In the genomic region with DNA sequence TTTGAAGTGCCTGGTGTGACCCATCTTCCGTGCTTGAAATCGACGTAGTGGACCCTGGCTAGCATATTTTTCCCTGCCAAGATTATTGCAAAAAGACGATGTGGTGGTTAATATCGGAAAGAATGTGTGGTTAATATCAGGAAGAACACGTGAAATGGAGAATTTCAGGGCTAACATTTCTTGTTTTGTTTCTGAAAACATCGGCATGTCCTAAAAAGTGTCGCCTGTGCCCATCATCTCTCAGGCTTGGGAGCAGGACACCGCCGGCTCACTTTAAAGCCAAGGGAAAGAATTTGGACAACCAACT, we compare ENCODE assay signal across 1 cellular context.
TF ChIP-seq lines count a peak whose summit lies in the region.

No MANE protein-coding gene starts in this region.

TF ChIP-seq in HepG2, 621 proteins besides CTCF, POLR2A, EP300 and RAD21 (continued from another document and continues in another):
- TF ChIP-seq ZBTB20 (CRISPR knock-in tag; IDR thresholded peaks at IDR 0.05; ENCODE audit: borderline replicate concordance, low read depth), result no peak
- TF ChIP-seq CHD2 (IDR thresholded peaks at IDR 0.05; ENCODE audit: low read depth, low read length), result no peak
- TF ChIP-seq, protein P1, sequence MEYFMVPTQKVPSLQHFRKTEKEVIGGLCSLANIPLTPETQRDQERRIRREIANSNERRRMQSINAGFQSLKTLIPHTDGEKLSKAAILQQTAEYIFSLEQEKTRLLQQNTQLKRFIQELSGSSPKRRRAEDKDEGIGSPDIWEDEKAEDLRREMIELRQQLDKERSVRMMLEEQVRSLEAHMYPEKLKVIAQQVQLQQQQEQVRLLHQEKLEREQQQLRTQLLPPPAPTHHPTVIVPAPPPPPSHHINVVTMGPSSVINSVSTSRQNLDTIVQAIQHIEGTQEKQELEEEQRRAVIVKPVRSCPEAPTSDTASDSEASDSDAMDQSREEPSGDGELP (IDR thresholded peaks at IDR 0.05; ENCODE audit: borderline replicate concordance, low read depth), result 0 out of 2 replicates have a peak, but pooled peaks have one; percentile 2
- TF ChIP-seq AGO1 (IDR thresholded peaks at IDR 0.05; ENCODE audit: low read depth, low read length, poor library complexity, severe bottlenecking), result no peak
- no peak for TF ChIP-seq EHMT2 (IDR thresholded peaks at IDR 0.05; ENCODE audit: borderline replicate concordance, low read depth, low read length)
- 0 out of 2 replicates have a peak, but pooled peaks have one; percentile 1 for TF ChIP-seq DDIT3 (CRISPR knock-in tag; IDR thresholded peaks at IDR 0.05)
- TF ChIP-seq ATF3 (CRISPR knock-in tag; IDR thresholded peaks at IDR 0.05), result no peak
- TF ChIP-seq SRSF9 (IDR thresholded peaks at IDR 0.05; ENCODE audit: borderline replicate concordance, insufficient read depth, low read depth, low read length, poor library complexity, severe bottlenecking), result no peak
- TF ChIP-seq SAFB2 (CRISPR knock-in tag; IDR thresholded peaks at IDR 0.05; ENCODE audit: borderline replicate concordance, low read depth), result no peak
- no peak for TF ChIP-seq SRSF4 (IDR thresholded peaks at IDR 0.05; ENCODE audit: low read depth, low read length, poor library complexity, severe bottlenecking)
- TF ChIP-seq ZEB1 (IDR thresholded peaks at IDR 0.05; ENCODE audit: insufficient replicate concordance, low read depth), result peak; percentile 19
- TF ChIP-seq XBP1 (CRISPR knock-in tag; IDR thresholded peaks at IDR 0.05), result no peak
- TF ChIP-seq NFIB (CRISPR knock-in tag; IDR thresholded peaks at IDR 0.05; ENCODE audit: borderline replicate concordance), result no peak
- no peak for TF ChIP-seq SMARCE1 (IDR thresholded peaks at IDR 0.05; ENCODE audit: borderline replicate concordance)
- no peak for TF ChIP-seq ZNF468 (CRISPR knock-in tag; IDR thresholded peaks at IDR 0.05)
- no peak for TF ChIP-seq ZC3H4 (CRISPR knock-in tag; IDR thresholded peaks at IDR 0.05; ENCODE audit: borderline replicate concordance)
- TF ChIP-seq CREB3 (CRISPR knock-in tag; IDR thresholded peaks at IDR 0.05), result no peak
- TF ChIP-seq, protein P2, sequence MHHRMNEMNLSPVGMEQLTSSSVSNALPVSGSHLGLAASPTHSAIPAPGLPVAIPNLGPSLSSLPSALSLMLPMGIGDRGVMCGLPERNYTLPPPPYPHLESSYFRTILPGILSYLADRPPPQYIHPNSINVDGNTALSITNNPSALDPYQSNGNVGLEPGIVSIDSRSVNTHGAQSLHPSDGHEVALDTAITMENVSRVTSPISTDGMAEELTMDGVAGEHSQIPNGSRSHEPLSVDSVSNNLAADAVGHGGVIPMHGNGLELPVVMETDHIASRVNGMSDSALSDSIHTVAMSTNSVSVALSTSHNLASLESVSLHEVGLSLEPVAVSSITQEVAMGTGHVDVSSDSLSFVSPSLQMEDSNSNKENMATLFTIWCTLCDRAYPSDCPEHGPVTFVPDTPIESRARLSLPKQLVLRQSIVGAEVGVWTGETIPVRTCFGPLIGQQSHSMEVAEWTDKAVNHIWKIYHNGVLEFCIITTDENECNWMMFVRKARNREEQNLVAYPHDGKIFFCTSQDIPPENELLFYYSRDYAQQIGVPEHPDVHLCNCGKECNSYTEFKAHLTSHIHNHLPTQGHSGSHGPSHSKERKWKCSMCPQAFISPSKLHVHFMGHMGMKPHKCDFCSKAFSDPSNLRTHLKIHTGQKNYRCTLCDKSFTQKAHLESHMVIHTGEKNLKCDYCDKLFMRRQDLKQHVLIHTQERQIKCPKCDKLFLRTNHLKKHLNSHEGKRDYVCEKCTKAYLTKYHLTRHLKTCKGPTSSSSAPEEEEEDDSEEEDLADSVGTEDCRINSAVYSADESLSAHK (CRISPR knock-in tag; IDR thresholded peaks at IDR 0.05; ENCODE audit: borderline replicate concordance), result no peak
- TF ChIP-seq ZNF136 (CRISPR knock-in tag; IDR thresholded peaks at IDR 0.05; ENCODE audit: low read depth), result peak; percentile 31; the same call in 1 of the 2 replicates
- TF ChIP-seq, protein P3, sequence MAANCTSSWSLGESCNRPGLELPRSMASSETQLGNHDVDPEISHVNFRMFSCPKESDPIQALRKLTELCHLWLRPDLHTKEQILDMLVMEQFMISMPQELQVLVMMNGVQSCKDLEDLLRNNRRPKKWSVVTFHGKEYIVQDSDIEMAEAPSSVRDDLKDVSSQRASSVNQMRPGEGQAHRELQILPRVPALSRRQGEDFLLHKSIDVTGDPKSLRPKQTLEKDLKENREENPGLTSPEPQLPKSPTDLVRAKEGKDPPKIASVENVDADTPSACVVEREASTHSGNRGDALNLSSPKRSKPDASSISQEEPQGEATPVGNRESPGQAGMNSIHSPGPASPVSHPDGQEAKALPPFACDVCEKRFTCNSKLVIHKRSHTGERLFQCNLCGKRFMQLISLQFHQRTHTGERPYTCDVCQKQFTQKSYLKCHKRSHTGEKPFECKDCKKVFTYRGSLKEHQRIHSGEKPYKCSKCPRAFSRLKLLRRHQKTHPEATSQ (CRISPR knock-in tag; IDR thresholded peaks at IDR 0.05; ENCODE audit: borderline replicate concordance), result no peak
- no peak for TF ChIP-seq HNRNPH1 (optimal IDR thresholded peaks at IDR 0.05; ENCODE audit: low read depth, low read length)
- no peak for TF ChIP-seq NFKB2 (CRISPR knock-in tag; IDR thresholded peaks at IDR 0.05; ENCODE audit: borderline replicate concordance)
- no peak for TF ChIP-seq SNRNP70 (IDR thresholded peaks at IDR 0.05; ENCODE audit: low read depth, low read length)
- TF ChIP-seq NFAT5 (CRISPR knock-in tag; IDR thresholded peaks at IDR 0.05), result no peak
- TF ChIP-seq KDM5A (IDR thresholded peaks at IDR 0.05; ENCODE audit: borderline replicate concordance, low read length), result no peak
- TF ChIP-seq, protein P4, sequence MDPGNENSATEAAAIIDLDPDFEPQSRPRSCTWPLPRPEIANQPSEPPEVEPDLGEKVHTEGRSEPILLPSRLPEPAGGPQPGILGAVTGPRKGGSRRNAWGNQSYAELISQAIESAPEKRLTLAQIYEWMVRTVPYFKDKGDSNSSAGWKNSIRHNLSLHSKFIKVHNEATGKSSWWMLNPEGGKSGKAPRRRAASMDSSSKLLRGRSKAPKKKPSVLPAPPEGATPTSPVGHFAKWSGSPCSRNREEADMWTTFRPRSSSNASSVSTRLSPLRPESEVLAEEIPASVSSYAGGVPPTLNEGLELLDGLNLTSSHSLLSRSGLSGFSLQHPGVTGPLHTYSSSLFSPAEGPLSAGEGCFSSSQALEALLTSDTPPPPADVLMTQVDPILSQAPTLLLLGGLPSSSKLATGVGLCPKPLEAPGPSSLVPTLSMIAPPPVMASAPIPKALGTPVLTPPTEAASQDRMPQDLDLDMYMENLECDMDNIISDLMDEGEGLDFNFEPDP (CRISPR knock-in tag; conservative IDR thresholded peaks at IDR 0.05), result no peak
- TF ChIP-seq ZNF101 (CRISPR knock-in tag; IDR thresholded peaks at IDR 0.05; ENCODE audit: borderline replicate concordance, low read depth), result no peak
- TF ChIP-seq ZBTB21 (CRISPR knock-in tag; IDR thresholded peaks at IDR 0.05), result no peak
- no peak for TF ChIP-seq MIER2 (CRISPR knock-in tag; IDR thresholded peaks at IDR 0.05)
- TF ChIP-seq ZNF570 (CRISPR knock-in tag; IDR thresholded peaks at IDR 0.05; ENCODE audit: borderline replicate concordance), result no peak
- TF ChIP-seq, protein P5, sequence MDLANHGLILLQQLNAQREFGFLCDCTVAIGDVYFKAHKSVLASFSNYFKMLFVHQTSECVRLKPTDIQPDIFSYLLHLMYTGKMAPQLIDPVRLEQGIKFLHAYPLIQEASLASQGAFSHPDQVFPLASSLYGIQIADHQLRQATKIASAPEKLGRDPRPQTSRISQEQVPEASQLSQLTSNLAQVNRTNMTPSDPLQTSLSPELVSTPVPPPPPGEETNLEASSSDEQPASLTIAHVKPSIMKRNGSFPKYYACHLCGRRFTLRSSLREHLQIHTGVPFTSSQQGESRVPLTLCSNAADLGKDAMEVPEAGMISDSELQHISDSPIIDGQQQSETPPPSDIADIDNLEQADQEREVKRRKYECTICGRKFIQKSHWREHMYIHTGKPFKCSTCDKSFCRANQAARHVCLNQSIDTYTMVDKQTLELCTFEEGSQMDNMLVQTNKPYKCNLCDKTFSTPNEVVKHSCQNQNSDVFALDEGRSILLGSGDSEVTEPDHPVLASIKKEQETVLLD (CRISPR knock-in tag; IDR thresholded peaks at IDR 0.05; ENCODE audit: low read depth), result no peak
- no peak for TF ChIP-seq ZNF549 (CRISPR knock-in tag; IDR thresholded peaks at IDR 0.05)
- TF ChIP-seq GABPB1 (CRISPR knock-in tag; IDR thresholded peaks at IDR 0.05), result no peak
- no peak for TF ChIP-seq CEBPB (IDR thresholded peaks at IDR 0.05; ENCODE audit: borderline replicate concordance, low read depth, low read length)
- no peak for TF ChIP-seq NCOA2 (CRISPR knock-in tag; IDR thresholded peaks at IDR 0.05)
- TF ChIP-seq, protein P6, sequence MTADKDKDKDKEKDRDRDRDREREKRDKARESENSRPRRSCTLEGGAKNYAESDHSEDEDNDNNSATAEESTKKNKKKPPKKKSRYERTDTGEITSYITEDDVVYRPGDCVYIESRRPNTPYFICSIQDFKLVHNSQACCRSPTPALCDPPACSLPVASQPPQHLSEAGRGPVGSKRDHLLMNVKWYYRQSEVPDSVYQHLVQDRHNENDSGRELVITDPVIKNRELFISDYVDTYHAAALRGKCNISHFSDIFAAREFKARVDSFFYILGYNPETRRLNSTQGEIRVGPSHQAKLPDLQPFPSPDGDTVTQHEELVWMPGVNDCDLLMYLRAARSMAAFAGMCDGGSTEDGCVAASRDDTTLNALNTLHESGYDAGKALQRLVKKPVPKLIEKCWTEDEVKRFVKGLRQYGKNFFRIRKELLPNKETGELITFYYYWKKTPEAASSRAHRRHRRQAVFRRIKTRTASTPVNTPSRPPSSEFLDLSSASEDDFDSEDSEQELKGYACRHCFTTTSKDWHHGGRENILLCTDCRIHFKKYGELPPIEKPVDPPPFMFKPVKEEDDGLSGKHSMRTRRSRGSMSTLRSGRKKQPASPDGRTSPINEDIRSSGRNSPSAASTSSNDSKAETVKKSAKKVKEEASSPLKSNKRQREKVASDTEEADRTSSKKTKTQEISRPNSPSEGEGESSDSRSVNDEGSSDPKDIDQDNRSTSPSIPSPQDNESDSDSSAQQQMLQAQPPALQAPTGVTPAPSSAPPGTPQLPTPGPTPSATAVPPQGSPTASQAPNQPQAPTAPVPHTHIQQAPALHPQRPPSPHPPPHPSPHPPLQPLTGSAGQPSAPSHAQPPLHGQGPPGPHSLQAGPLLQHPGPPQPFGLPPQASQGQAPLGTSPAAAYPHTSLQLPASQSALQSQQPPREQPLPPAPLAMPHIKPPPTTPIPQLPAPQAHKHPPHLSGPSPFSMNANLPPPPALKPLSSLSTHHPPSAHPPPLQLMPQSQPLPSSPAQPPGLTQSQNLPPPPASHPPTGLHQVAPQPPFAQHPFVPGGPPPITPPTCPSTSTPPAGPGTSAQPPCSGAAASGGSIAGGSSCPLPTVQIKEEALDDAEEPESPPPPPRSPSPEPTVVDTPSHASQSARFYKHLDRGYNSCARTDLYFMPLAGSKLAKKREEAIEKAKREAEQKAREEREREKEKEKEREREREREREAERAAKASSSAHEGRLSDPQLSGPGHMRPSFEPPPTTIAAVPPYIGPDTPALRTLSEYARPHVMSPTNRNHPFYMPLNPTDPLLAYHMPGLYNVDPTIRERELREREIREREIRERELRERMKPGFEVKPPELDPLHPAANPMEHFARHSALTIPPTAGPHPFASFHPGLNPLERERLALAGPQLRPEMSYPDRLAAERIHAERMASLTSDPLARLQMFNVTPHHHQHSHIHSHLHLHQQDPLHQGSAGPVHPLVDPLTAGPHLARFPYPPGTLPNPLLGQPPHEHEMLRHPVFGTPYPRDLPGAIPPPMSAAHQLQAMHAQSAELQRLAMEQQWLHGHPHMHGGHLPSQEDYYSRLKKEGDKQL (CRISPR knock-in tag; IDR thresholded peaks at IDR 0.05; ENCODE audit: low read depth), result no peak
- TF ChIP-seq ZNF788 (CRISPR knock-in tag; IDR thresholded peaks at IDR 0.05; ENCODE audit: borderline replicate concordance), result no peak
- 0 out of 2 replicates have a peak, but pooled peaks have one; percentile 6 for TF ChIP-seq SMYD3 (CRISPR knock-in tag; IDR thresholded peaks at IDR 0.05)
- no peak for TF ChIP-seq KLF6 (CRISPR knock-in tag; IDR thresholded peaks at IDR 0.05)
